ENCODE assay signal across 22 cellular contexts in the genomic region with DNA sequence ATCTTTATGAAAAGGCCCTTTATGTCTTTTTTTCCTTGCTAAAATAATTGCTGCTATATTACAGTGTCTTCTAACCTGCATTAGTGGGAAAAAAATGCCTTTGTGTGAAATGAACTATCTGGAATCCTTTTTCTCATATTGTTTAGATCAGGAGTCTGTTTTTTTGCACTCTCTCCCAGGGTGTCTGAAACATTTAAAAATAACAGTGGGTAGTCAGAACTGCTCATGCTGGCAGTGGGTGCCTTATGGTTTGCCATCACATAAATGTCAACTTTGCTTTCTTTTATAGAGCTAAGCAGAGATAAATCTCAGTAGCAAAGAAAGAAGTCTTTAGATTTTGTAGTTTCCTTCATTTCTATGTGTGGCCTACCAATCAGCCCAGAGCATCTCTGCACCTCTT.
"Had no signal": no experiment of that assay in that cellular context is flagged by ENCODE, and none has a peak within 500 bp of the region (broad histone marks: within the 10 kb centered on the region; RNA-seq: fewer than 3 reads in every experiment).

No MANE protein-coding gene starts in this region.

- H3K27me3 ChIP-seq: ascending aorta, gastrocnemius medialis, hepatocyte, neural progenitor cell, right lobe of liver, uterus had no signal

- DNase-seq: activated CD4-positive, alpha-beta T cell treated with anti-CD3 and anti-CD28 coated beads for 48 hours; activated CD4-positive, alpha-beta T cell treated with anti-CD3 and anti-CD28 coated beads, Interleukin-2, amount 50 U/mL, for 48 hours; activated CD4-positive, CD25-positive, alpha-beta regulatory T cell; activated CD8-positive, alpha-beta memory T cell treated with anti-CD3 and anti-CD28 coated beads for 24 hours; activated effector memory CD4-positive, alpha-beta T cell treated with Interleukin-2 at 50 U/mL for 16 hours; activated naive CD4-positive, alpha-beta T cell treated with anti-CD3 and anti-CD28 coated beads for 36 hours; activated naive CD8-positive, alpha-beta T cell treated with anti-CD3 and anti-CD28 coated beads for 36 hours; caudate nucleus; cortex of kidney; gastrocnemius medialis; left cardiac atrium; left ventricle myocardium superior; mammary epithelial cell; naive thymus-derived CD8-positive, alpha-beta T cell; right lobe of liver; stimulated activated CD4-positive, alpha-beta T cell treated with anti-CD3 and anti-CD28 coated beads, Interleukin-4, amount 100 ng/mL, for 1 hour; stimulated activated naive CD8-positive, alpha-beta T cell treated with anti-CD3 and anti-CD28 coated beads, Interleukin-15, Interleukin-2, amounts not matched to agents 100 U/mL and 50 U/mL, for 24 hours; uterus had no signal

- H3K9me3 ChIP-seq: ascending aorta, gastrocnemius medialis, right lobe of liver, uterus had no signal

- H3K4me2 ChIP-seq: hepatocyte had no signal

- H3K4me1 ChIP-seq: ascending aorta, gastrocnemius medialis, right lobe of liver, uterus had no signal

- H2AFZ ChIP-seq: hepatocyte had no signal

- H3K36me3 ChIP-seq: ascending aorta, gastrocnemius medialis, neural progenitor cell, right lobe of liver, uterus had no signal

- H3K9ac ChIP-seq: neural progenitor cell had no signal

- ATAC-seq: esophagus mucosa; gastrocnemius medialis; left cardiac atrium; naive thymus-derived CD8-positive, alpha-beta T cell; right lobe of liver; stimulated activated naive CD8-positive, alpha-beta T cell treated with anti-CD3 and anti-CD28 coated beads, Interleukin-15, Interleukin-2, amounts not matched to agents 100 U/mL and 50 U/mL, for 24 hours had no signal

- H3K4me3 ChIP-seq: ascending aorta, gastrocnemius medialis, hepatocyte, neural progenitor cell, right lobe of liver, uterus had no signal

- H3K27ac ChIP-seq: ascending aorta, gastrocnemius medialis, hepatocyte, neural progenitor cell, right lobe of liver, uterus had no signal
